9 cellular contexts compared by ENCODE assay signal in the genomic region with DNA sequence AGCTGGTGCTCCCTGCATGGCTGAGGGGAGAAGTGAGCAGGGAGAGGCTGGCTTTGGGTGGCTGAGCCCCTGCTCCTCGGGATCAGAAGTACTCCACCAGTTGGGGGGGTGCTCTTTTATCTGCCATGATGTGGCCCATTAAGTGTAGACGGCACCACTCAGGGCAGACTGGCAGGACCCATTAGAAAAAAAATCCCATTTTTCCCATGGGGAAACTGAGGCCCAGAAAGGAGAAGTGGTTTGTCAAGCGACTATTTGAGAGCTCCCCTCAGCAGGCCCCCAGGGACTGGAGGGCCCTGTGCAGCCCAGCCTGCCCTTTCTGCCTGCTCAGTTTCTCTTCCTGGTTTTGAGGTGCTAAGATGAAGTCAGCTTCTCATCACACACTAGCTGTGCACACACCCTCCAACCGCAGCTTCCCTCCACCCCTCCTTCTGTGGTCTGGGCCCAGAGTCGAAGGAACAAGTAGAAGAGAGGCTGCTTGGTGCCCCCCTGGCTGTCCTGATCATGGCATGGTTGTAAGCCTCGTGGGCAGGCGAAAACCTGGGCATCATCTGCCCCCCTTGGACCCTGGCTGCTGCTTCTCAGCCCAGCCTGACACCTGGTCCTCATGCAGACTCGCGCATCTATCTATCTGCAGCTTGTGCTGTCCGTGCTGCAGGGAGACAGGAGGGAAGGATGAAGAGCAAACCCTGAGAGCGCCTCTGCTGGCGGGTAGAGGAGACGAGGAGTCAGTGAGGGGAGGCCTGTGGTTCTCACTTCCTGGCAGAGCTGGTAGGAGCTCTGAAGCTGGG. TPM values are rescaled to one million over a fixed set of nuclear protein-coding genes. Genes with fewer than 3 reads are reported as not detected.
A peak's percentile ranks its signal among the peaks of the same experiment; 100 is the strongest.
DNase-seq lines count a peak whose midpoint lies in the region; ATAC-seq, FAIRE-seq and TF ChIP-seq lines count a peak whose summit lies in the region.
"Had no signal": no experiment of that assay in that cellular context is flagged by ENCODE, and none has a peak within 500 bp of the region (broad histone marks: within the 10 kb centered on the region; RNA-seq: fewer than 3 reads in every experiment).

No MANE protein-coding gene starts in this region.

- peaks cover 53% of the 10 kb centered on the region for H3K36me3 Mint-ChIP-seq in central memory CD8-positive, alpha-beta T cell (ENCODE audit: insufficient read depth)

- H3K27ac Mint-ChIP-seq in central memory CD8-positive, alpha-beta T cell (ENCODE audit: low read depth): peak overlapping the region; percentile 93

- H3K9me2 ChIP-seq in GM23248 (ENCODE audit: insufficient read depth) (no peaks in the 10 kb centered on the region), Loucy (replicated peaks; ENCODE audit: low read depth, low read length) (no peaks in the 10 kb centered on the region)

- peak overlapping the region; percentile 79 for H3K4me3 Mint-ChIP-seq in central memory CD8-positive, alpha-beta T cell

- peak; percentile 78 to 81 for ATAC-seq in activated CD4-positive, CD25-positive, alpha-beta regulatory T cell treated with anti-CD3 and anti-CD28 coated beads, Interleukin-2, amount 50 U/mL, for 24 hours
- ATAC-seq in central memory CD8-positive, alpha-beta T cell (replicated peaks; ENCODE audit: extremely low read depth, poor library complexity, severe bottlenecking): peak; percentile 79
- peak; percentile 69 for ATAC-seq in left lung

- 61% methylated on average over 13 of the region's 13 CpGs for whole genome bisulfite sequencing in GM23248 (ENCODE audit: low coverage in 1 of 2, low lambda C conversion rate in 2 of 2, missing lambda C conversion rate in 2 of 2), 2 experiments

- peaks cover 6% of the 10 kb centered on the region; the same call in 1 of the 2 replicates for H3F3A ChIP-seq in GM23248 (ENCODE audit: insufficient read depth)
- peaks cover 6% of the 10 kb centered on the region; the same call in 1 of the 2 replicates for H3F3A ChIP-seq in Loucy (ENCODE audit: low read depth)

- no peaks in the 10 kb centered on the region for H3K9me3 Mint-ChIP-seq in central memory CD8-positive, alpha-beta T cell

- peaks cover 14% of the 10 kb centered on the region for H3K36me3 ChIP-seq in GM06990 (ENCODE audit: control insufficient read depth, insufficient read depth, low read length)
- H3K36me3 ChIP-seq in GM23248 (ENCODE audit: low read depth): no peaks in the 10 kb centered on the region
- peaks cover 13% of the 10 kb centered on the region; the same call in 1 of the 2 replicates for H3K36me3 ChIP-seq in Loucy (ENCODE audit: insufficient read depth, low read length)
- H3K36me3 ChIP-seq in left lung: no peaks in the 10 kb centered on the region

- H3K27me3 ChIP-seq in GM06990 (replicated peaks; ENCODE audit: control insufficient read depth, insufficient read depth, low read length) (no peaks in the 10 kb centered on the region), GM23248 (replicated peaks; ENCODE audit: insufficient read depth) (no peaks in the 10 kb centered on the region), Loucy (ENCODE audit: insufficient read depth, low read length, poor library complexity, severe bottlenecking) (no peaks in the 10 kb centered on the region), left lung (no peaks in the 10 kb centered on the region)

- H3K27me3 Mint-ChIP-seq in central memory CD8-positive, alpha-beta T cell: no peaks in the 10 kb centered on the region

- H3K4me1 ChIP-seq in GM23248 (ENCODE audit: insufficient read depth) (peaks cover 38% of the 10 kb centered on the region), Loucy (ENCODE audit: insufficient read depth, low read length, poor library complexity, severe bottlenecking) (peaks cover 75% of the 10 kb centered on the region), left lung (peaks cover 50 to 94% of the 10 kb centered on the region in 2 donors)

- peaks cover 88% of the 10 kb centered on the region for H3K4me1 Mint-ChIP-seq in central memory CD8-positive, alpha-beta T cell

- H3K9ac ChIP-seq in GM23248 (no peak overlapping the region), Loucy (ENCODE audit: low read depth, low read length, poor library complexity, severe bottlenecking) (peak overlapping the region; percentile 96)

- peak; percentile 94 for DNase-seq in GM06990 (ENCODE audit: extremely low read depth, insufficient read length)
- peak; percentile 74 for DNase-seq in GM23248
- DNase-seq in central memory CD8-positive, alpha-beta T cell (ENCODE audit: low spot score in 2 of 2): peak; percentile 78 to 91
- DNase-seq in left lung: peak; percentile 89 to 91
- DNase-seq in stimulated activated CD8-positive, alpha-beta memory T cell treated with anti-CD3 and anti-CD28 coated beads, Interleukin-15, amount 100 ng/mL, for 1 hour (ENCODE audit: low read depth): peak; percentile 78
- DNase-seq in HTR-8/SVneo (ENCODE audit: insufficient read length, low spot score): no peak

- H3K4me2 ChIP-seq in GM23248 (ENCODE audit: unreplicated experiment): no peak overlapping the region
- H3K4me2 ChIP-seq in Loucy (ENCODE audit: low read depth, low read length, poor library complexity, severe bottlenecking): peak overlapping the region; percentile 95

- peak overlapping the region; percentile 98 for H3K4me3 ChIP-seq in GM06990 (replicated peaks; ENCODE audit: low read depth, low read length)
- no peak overlapping the region for H3K4me3 ChIP-seq in GM23248
- H3K4me3 ChIP-seq in Loucy (ENCODE audit: low read length, poor library complexity, severe bottlenecking): peak overlapping the region; percentile 83
- peak overlapping the region in 1 of 2 donors; percentile 36 for H3K4me3 ChIP-seq in left lung

- TF ChIP-seq CTCF in GM06990 (IDR thresholded peaks at IDR 0.05; ENCODE audit: insufficient read depth, low read length, poor library complexity, severe bottlenecking) (peak; percentile 93), Loucy (conservative IDR thresholded peaks at IDR 0.05; ENCODE audit: low read length) (peak; percentile 94), left lung (IDR thresholded peaks at IDR 0.05) (peak in 1 of 2 donors; percentile 52)

- H3K9me3 ChIP-seq in GM23248 (ENCODE audit: low read depth) (no peaks in the 10 kb centered on the region), Loucy (ENCODE audit: insufficient read depth, low read depth, low read length) (no peaks in the 10 kb centered on the region), left lung (no peaks in the 10 kb centered on the region)

- H3K27ac ChIP-seq in GM23248: no peak overlapping the region
- peak overlapping the region; percentile 79 to 93 for H3K27ac ChIP-seq in left lung

- FAIRE-seq in HTR-8/SVneo (lab: Jason Lieb, UNC): no peak

- in situ Hi-C loops in GM23248 (cut with MboI): no loop called here

- H2AFZ ChIP-seq in GM23248 (no peak overlapping the region), Loucy (ENCODE audit: low read length) (no peak overlapping the region)

- no peaks in the 10 kb centered on the region; the same call in 1 of the 2 replicates for H4K20me1 ChIP-seq in GM23248 (ENCODE audit: insufficient read depth)
- peaks cover 87% of the 10 kb centered on the region for H4K20me1 ChIP-seq in Loucy (ENCODE audit: insufficient read depth, low read length, poor library complexity, severe bottlenecking)

- H3K79me2 ChIP-seq in GM23248 (ENCODE audit: insufficient read depth) (peaks cover 99% of the 10 kb centered on the region), Loucy (ENCODE audit: insufficient read depth, low read length) (peaks cover 94% of the 10 kb centered on the region)

- intact Hi-C loops in left lung (cut with DNase I): no loop called here

RNA-seq across cellular contexts. Expression of gene CSK, which starts 5.6 kb away (rescaled TPM):
- 18.0 and 21.0 TPM in 2 replicates for total RNA-seq in GM23248 (2014; rRNA removed; shearing (Covaris generic))
- polyA plus RNA-seq in GM23248 (2016; fragmentation: Nextera tagmentation; extraction: Ambion mirVana): 11.0 and 12.0 TPM in 2 replicates
- total RNA-seq in left lung: 100 to 1,000 TPM in 1 of 2 donors, 10 to 100 TPM in 1; 52.3 to 101 TPM

RNA-seq across cellular contexts. Expression of gene LMAN1L, which starts 25.2 kb away (rescaled TPM):
- total RNA-seq in GM23248 (2014; rRNA removed; shearing (Covaris generic)): not detected in 2 replicates
- not detected in 2 replicates for polyA plus RNA-seq in GM23248 (2016; fragmentation: Nextera tagmentation; extraction: Ambion mirVana)
- total RNA-seq in left lung: under 1 TPM in 1 of 2 donors, not detected in 1; 0.39 TPM
- total RNA-seq: pulmonary artery endothelial cell had no signal

RNA-seq across cellular contexts. Expression of gene CYP1A2, which starts 38.8 kb away (rescaled TPM):
- total RNA-seq in GM23248 (2014; rRNA removed; shearing (Covaris generic)): not detected in 2 replicates
- polyA plus RNA-seq in GM23248 (2016; fragmentation: Nextera tagmentation; extraction: Ambion mirVana): not detected in 2 replicates
- under 1 TPM in 1 of 2 donors, not detected in 1; 0.15 TPM for total RNA-seq in left lung
- total RNA-seq: pulmonary artery endothelial cell had no signal

RNA-seq across cellular contexts. Expression of gene CPLX3, which starts 39.0 kb away (rescaled TPM):
- not detected in 2 replicates for total RNA-seq in GM23248 (2014; rRNA removed; shearing (Covaris generic))
- polyA plus RNA-seq in GM23248 (2016; fragmentation: Nextera tagmentation; extraction: Ambion mirVana): not detected in 2 replicates
- total RNA-seq in left lung: not detected
- total RNA-seq: pulmonary artery endothelial cell had no signal

RNA-seq across cellular contexts. Expression of gene ULK3, which starts 55.5 kb away (rescaled TPM):
- total RNA-seq in GM23248 (2014; rRNA removed; shearing (Covaris generic)): 29.1 and 30.3 TPM in 2 replicates
- 14.0 and 14.6 TPM in 2 replicates for polyA plus RNA-seq in GM23248 (2016; fragmentation: Nextera tagmentation; extraction: Ambion mirVana)
- total RNA-seq in left lung: 10 to 100 TPM; 37.4 to 45.1 TPM
